8 cellular contexts compared by ENCODE assay signal in genomic region chr3:107240183-107241091, GRCh38.
DNase-seq lines count a peak whose midpoint lies in the region; ATAC-seq and TF ChIP-seq lines count a peak whose summit lies in the region.

No MANE protein-coding gene starts in this region.

- in situ Hi-C loops in Panc1 (cut with HindIII; ENCODE audit: low pct_unique_long_range_greater_than_20kb, low sequenced_read_pairs): no loop called here

- H3K27me3 Mint-ChIP-seq in naive thymus-derived CD8-positive, alpha-beta T cell: peaks cover 5 to 7% (median 7%) of the 10 kb centered on the region in 5 donors
- H3K27me3 Mint-ChIP-seq in stimulated activated naive B cell treated with anti-CD40 and anti-IgM and Interleukin-4, amounts not matched to agents 10 μg/mL and 1 μg/mL and 100 μg/mL, for 72 hours: peaks cover 0 to 4% of the 10 kb centered on the region in 2 donors

- peak; percentile 91 for ATAC-seq in GM19467 (IDR thresholded peaks at IDR 0.05; ENCODE audit: unreplicated experiment)
- ATAC-seq in HG03575 (IDR thresholded peaks at IDR 0.05; ENCODE audit: extremely low read depth, insufficient number of reproducible peaks, low FRiP score, unreplicated experiment): peak; percentile 56
- ATAC-seq in Panc1: peak; percentile 98
- peak; percentile 90 to 96 for ATAC-seq in naive thymus-derived CD8-positive, alpha-beta T cell
- peak; percentile 95 to 97 for ATAC-seq in stimulated activated naive B cell treated with anti-CD40 and anti-IgM and Interleukin-4, amounts not matched to agents 10 μg/mL and 1 μg/mL and 100 μg/mL, for 72 hours (replicated peaks)

- peaks cover 6 to 22% (median 18%) of the 10 kb centered on the region in 4 donors for H3K4me1 Mint-ChIP-seq in naive thymus-derived CD8-positive, alpha-beta T cell
- peaks cover 4 to 14% of the 10 kb centered on the region in 2 donors for H3K4me1 Mint-ChIP-seq in stimulated activated naive B cell treated with anti-CD40 and anti-IgM and Interleukin-4, amounts not matched to agents 10 μg/mL and 1 μg/mL and 100 μg/mL, for 72 hours

- no peaks in the 10 kb centered on the region for H3K36me3 ChIP-seq in Panc1 (ENCODE audit: control insufficient read depth, insufficient read depth, low read length)

- H3K27me3 ChIP-seq in Panc1 (ENCODE audit: control insufficient read depth, insufficient read depth, low read length): no peaks in the 10 kb centered on the region

- H3K27ac ChIP-seq in Panc1 (ENCODE audit: low read length): peak overlapping the region; percentile 55; the same call in 1 of the 2 replicates

- DNase-seq in COLO829 (ENCODE audit: low spot score) (peak; percentile 89), Panc1 (ENCODE audit: low read depth, low spot score) (no peak), activated T-helper 1 cell treated with Interleukin-2 at 50 U/mL for 16 hours (ENCODE audit: low read depth) (peak; percentile 58), fibroblast of mammary gland (ENCODE audit: low read depth) (peak; percentile 72)
- DNase-seq in naive thymus-derived CD8-positive, alpha-beta T cell: peak; percentile 52 to 81 (median 72)
- peak; percentile 70 for DNase-seq in stimulated activated naive B cell treated with anti-CD40 and anti-IgM and Interleukin-4, amounts not matched to agents 10 μg/mL and 1 μg/mL and 100 μg/mL, for 72 hours

- POLR2A ChIA-PET in Panc1 (lab: Charles Lee): interaction anchor here (0.6 kb wide), 1 partner anchor 40 kb away, joined by 3 read pairs; no protein-coding TSS in a partner anchor
- POLR2A ChIA-PET in naive thymus-derived CD8-positive, alpha-beta T cell (lab: Charles Lee): no interaction called here

- TF ChIP-seq CTCF in Panc1 (IDR thresholded peaks at IDR 0.05) (no peak), fibroblast of mammary gland (conservative IDR thresholded peaks at IDR 0.05; ENCODE audit: control insufficient read depth, insufficient read depth, low read depth, low read length) (no peak)

- BruUV-seq in Panc1 (replicated peaks; lab: Mats Ljungman, UMichigan): no TSS peak

- 0 out of 2 replicates have a peak, but pooled peaks cover 2% of the 10 kb centered on the region for H3K4me1 ChIP-seq in Panc1 (ENCODE audit: control insufficient read depth, insufficient read depth, low read length)

- no peaks in the 10 kb centered on the region for H3K36me3 Mint-ChIP-seq in naive thymus-derived CD8-positive, alpha-beta T cell
- no peaks in the 10 kb centered on the region for H3K36me3 Mint-ChIP-seq in stimulated activated naive B cell treated with anti-CD40 and anti-IgM and Interleukin-4, amounts not matched to agents 10 μg/mL and 1 μg/mL and 100 μg/mL, for 72 hours

- H3K9me3 ChIP-seq in Panc1 (ENCODE audit: control insufficient read depth, insufficient read depth, low read depth, low read length): no peaks in the 10 kb centered on the region

- peak overlapping the region; percentile 86 to 95 (median 88) for H3K4me3 Mint-ChIP-seq in naive thymus-derived CD8-positive, alpha-beta T cell
- H3K4me3 Mint-ChIP-seq in stimulated activated naive B cell treated with anti-CD40 and anti-IgM and Interleukin-4, amounts not matched to agents 10 μg/mL and 1 μg/mL and 100 μg/mL, for 72 hours: peak overlapping the region; percentile 86 to 88

- H3K27ac Mint-ChIP-seq in naive thymus-derived CD8-positive, alpha-beta T cell: peak overlapping the region in 9 of 10 donors; percentile 16 to 87 (median 81)
- peak overlapping the region; percentile 47 for H3K27ac Mint-ChIP-seq in stimulated activated naive B cell treated with anti-CD40 and anti-IgM and Interleukin-4, amounts not matched to agents 10 μg/mL and 1 μg/mL and 100 μg/mL, for 72 hours

- CTCF ChIA-PET in Panc1 (lab: Charles Lee): no interaction called here

- intact Hi-C loops in Panc1 (cut with micrococcal nuclease; ENCODE audit: unreplicated experiment): no loop called here

- no peaks in the 10 kb centered on the region for H3K9me3 Mint-ChIP-seq in naive thymus-derived CD8-positive, alpha-beta T cell
- no peaks in the 10 kb centered on the region for H3K9me3 Mint-ChIP-seq in stimulated activated naive B cell treated with anti-CD40 and anti-IgM and Interleukin-4, amounts not matched to agents 10 μg/mL and 1 μg/mL and 100 μg/mL, for 72 hours

- peak overlapping the region; percentile 62 to 91 for H3K4me3 ChIP-seq in Panc1 (ENCODE audit: low read depth in 2 of 2, low read length in 2 of 2)
- H3K4me3 ChIP-seq in fibroblast of mammary gland (ENCODE audit: control insufficient read depth, low read depth, low read length): peak overlapping the region; percentile 83
